1 cellular context compared by ENCODE assay signal in the genomic region with DNA sequence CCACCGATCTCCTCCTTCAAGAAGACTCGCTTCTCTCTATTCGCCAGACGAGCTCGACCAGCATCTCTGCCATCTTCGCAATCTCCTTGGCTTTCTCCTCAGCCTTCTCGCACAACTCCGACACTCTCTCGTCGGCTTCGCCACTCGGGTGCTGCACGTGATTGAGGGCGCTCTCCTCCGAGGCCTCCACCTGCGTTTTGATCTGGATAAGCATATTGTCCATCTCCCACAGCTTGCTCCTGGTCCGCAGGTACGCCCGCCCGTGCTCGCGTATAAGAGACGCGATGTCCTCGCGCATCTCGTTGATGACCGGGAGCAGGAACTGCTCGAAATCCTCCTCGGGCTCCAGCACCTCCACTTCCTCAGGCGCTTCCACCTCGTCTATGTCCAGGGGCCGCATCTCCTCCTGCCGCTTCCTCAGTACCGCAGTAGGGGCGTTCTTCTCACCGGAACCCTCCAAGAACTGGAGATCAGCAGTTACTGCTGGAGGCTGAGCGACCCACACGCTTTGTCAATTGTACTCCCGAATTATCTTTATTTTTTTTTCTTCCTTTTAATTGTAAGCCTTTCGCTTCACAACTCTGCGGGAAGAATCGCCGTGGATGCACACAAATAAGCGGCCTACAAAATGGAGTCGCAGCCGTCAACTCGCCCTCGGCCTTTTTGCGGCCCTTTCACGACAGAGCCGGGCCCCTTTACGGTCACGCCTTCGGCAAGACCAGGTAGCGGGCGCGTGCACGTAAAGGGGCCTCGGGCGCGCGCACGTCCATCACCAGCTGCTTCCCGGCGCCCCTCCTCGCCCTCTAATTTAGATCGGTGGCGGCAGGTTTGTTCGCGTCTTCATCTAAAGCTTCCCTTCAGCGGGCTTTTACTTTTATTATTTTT.
TF ChIP-seq lines count a peak whose summit lies in the region.

A gene (minus strand): TSS at position 636 of the 885 bp plus-strand sequence. CDS start 236 bp downstream, at position 400.

TF ChIP-seq in SK-N-SH, 30 proteins besides CTCF, POLR2A, EP300 and RAD21 (continued from another document):
- TF ChIP-seq TAF1 (IDR thresholded peaks at IDR 0.05; ENCODE audit: borderline replicate concordance, low read depth, low read length) = peak; percentile 93
- no peak; the same call in 1 of the 2 replicates for TF ChIP-seq GABPA (IDR thresholded peaks at IDR 0.05; ENCODE audit: low read depth)
- peak; percentile 94 for TF ChIP-seq YY1 (IDR thresholded peaks at IDR 0.05; ENCODE audit: low read depth)
- peak; percentile 34; the same call in 1 of the 2 replicates for TF ChIP-seq NFIC (IDR thresholded peaks at IDR 0.05; ENCODE audit: borderline replicate concordance)
- TF ChIP-seq, protein P1, sequence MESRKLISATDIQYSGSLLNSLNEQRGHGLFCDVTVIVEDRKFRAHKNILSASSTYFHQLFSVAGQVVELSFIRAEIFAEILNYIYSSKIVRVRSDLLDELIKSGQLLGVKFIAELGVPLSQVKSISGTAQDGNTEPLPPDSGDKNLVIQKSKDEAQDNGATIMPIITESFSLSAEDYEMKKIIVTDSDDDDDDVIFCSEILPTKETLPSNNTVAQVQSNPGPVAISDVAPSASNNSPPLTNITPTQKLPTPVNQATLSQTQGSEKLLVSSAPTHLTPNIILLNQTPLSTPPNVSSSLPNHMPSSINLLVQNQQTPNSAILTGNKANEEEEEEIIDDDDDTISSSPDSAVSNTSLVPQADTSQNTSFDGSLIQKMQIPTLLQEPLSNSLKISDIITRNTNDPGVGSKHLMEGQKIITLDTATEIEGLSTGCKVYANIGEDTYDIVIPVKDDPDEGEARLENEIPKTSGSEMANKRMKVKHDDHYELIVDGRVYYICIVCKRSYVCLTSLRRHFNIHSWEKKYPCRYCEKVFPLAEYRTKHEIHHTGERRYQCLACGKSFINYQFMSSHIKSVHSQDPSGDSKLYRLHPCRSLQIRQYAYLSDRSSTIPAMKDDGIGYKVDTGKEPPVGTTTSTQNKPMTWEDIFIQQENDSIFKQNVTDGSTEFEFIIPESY (IDR thresholded peaks at IDR 0.05; ENCODE audit: borderline replicate concordance, low read depth) = no peak; the same call in 1 of the 2 replicates
- no peak for TF ChIP-seq RXRA (IDR thresholded peaks at IDR 0.05; ENCODE audit: borderline replicate concordance, low read depth)
- TF ChIP-seq JUND (IDR thresholded peaks at IDR 0.05) = no peak
- TF ChIP-seq EZH2phosphoT487 (IDR thresholded peaks at IDR 0.05; ENCODE audit: borderline replicate concordance, low read depth) = no peak
- TF ChIP-seq GATA2 (CRISPR knock-in tag; IDR thresholded peaks at IDR 0.05) = no peak
- TF ChIP-seq, protein P2, sequence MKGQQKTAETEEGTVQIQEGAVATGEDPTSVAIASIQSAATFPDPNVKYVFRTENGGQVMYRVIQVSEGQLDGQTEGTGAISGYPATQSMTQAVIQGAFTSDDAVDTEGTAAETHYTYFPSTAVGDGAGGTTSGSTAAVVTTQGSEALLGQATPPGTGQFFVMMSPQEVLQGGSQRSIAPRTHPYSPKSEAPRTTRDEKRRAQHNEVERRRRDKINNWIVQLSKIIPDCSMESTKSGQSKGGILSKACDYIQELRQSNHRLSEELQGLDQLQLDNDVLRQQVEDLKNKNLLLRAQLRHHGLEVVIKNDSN (IDR thresholded peaks at IDR 0.05; ENCODE audit: borderline replicate concordance, low read depth) = no peak; the same call in 1 of the 2 replicates
- TF ChIP-seq FOXJ3 (CRISPR knock-in tag; IDR thresholded peaks at IDR 0.05) = no peak
- TF ChIP-seq POLR2AphosphoS5 (IDR thresholded peaks at IDR 0.05; ENCODE audit: low read depth, low read length) = peak; percentile 96
- no peak; the same call in 1 of the 2 replicates for TF ChIP-seq SIN3A (IDR thresholded peaks at IDR 0.05; ENCODE audit: borderline replicate concordance, low read depth, low read length)
